ENCODE assay signal across 17 cellular contexts in genomic region chr15:73072894-73073293, GRCh38. TPM values are rescaled to one million over a fixed set of nuclear protein-coding genes. Genes with fewer than 3 reads are reported as not detected.
DNase-seq lines count a peak whose midpoint lies in the region; ATAC-seq, FAIRE-seq and TF ChIP-seq lines count a peak whose summit lies in the region.
"Had no signal": no experiment of that assay in that cellular context is flagged by ENCODE, and none has a peak within 500 bp of the region (broad histone marks: within the 10 kb centered on the region; RNA-seq: fewer than 3 reads in every experiment).

No MANE protein-coding gene starts in this region.

- TF ChIP-seq CTCF in H1 (IDR thresholded peaks at IDR 0.05; ENCODE audit: control extremely low read depth in 1 of 3, insufficient read depth in 1 of 3, low read depth in 1 of 3, low read length in 3 of 3) (no peak), left lung (IDR thresholded peaks at IDR 0.05) (no peak), prostate gland (IDR thresholded peaks at IDR 0.05) (no peak)

- H3K9me3 ChIP-seq in H1 (ENCODE audit: insufficient read depth in 2 of 2, low read depth in 1 of 2, low read length in 1 of 2) (no peaks in the 10 kb centered on the region), left lung (no peaks in the 10 kb centered on the region), prostate gland (no peaks in the 10 kb centered on the region)
- H3K9me3 ChIP-seq: BE2C had no signal

- no peak overlapping the region for H4K5ac ChIP-seq in H1 (ENCODE audit: insufficient read length, low read depth, low read length)

- H2BK20ac ChIP-seq in H1 (ENCODE audit: low read length): 0 out of 2 replicates have a peak overlapping the region, but pooled peaks have one; percentile 26

- H2AFZ ChIP-seq in H1 (ENCODE audit: low read length): no peak overlapping the region
- H2AFZ ChIP-seq: GM23338 had no signal

- WGBS in H1 (ENCODE audit: extremely low coverage in 1 of 2, insufficient coverage in 1 of 2, insufficient read length in 1 of 2, insufficient replicate concordance in 2 of 2, low coverage in 1 of 2, low lambda C conversion rate in 2 of 2, missing lambda C conversion rate in 1 of 2), 2 experiments: 90 to 100% methylated on average over 1 to 3 of the region's 3 CpGs
- WGBS in prostate gland: 96% methylated on average over 3 of the region's 3 CpGs

- no peak overlapping the region for H3K27ac ChIP-seq in H1 (ENCODE audit: low read depth, low read length)
- H3K27ac ChIP-seq in left lung: no peak overlapping the region
- no peak overlapping the region for H3K27ac ChIP-seq in prostate gland

- H3K4ac ChIP-seq in H1 (replicated peaks; ENCODE audit: insufficient read length, low read depth, low read length): no peak overlapping the region

- no peaks in the 10 kb centered on the region; the same call in 1 of the 2 replicates for H3K23me2 ChIP-seq in H1 (ENCODE audit: low read depth, low read length)

- TF ChIP-seq EP300 in H1 (IDR thresholded peaks at IDR 0.05; ENCODE audit: borderline replicate concordance in 1 of 2, low read depth in 2 of 2, low read length in 2 of 2): no peak

- CTCF ChIA-PET in H1 (lab: Charles Lee; ENCODE audit: partially characterized antibody): no interaction called here

- H3K9ac ChIP-seq in H1 (replicated peaks in 1 of 4; ENCODE audit: extremely low read depth in 1 of 4, low read depth in 3 of 4, low read length in 3 of 4): no peak overlapping the region

- H3K18ac ChIP-seq in H1 (ENCODE audit: extremely low read depth, low read length): no peak overlapping the region

- H3K27me3 ChIP-seq in H1 (replicated peaks in 1 of 4; ENCODE audit: control insufficient read depth in 3 of 4, extremely low read depth in 1 of 4, insufficient read depth in 3 of 4, low read length in 3 of 4) (no peaks in the 10 kb centered on the region), left lung (no peaks in the 10 kb centered on the region), prostate gland (replicated peaks; ENCODE audit: insufficient read depth) (no peaks in the 10 kb centered on the region)
- H3K27me3 ChIP-seq: BE2C had no signal

- H2AK5ac ChIP-seq in H1 (ENCODE audit: low read depth, low read length): no peak overlapping the region

- no peak overlapping the region for H2BK120ac ChIP-seq in H1 (replicated peaks; ENCODE audit: low read depth, low read length)

- H4K20me1 ChIP-seq in H1 (replicated peaks in 1 of 2; ENCODE audit: control insufficient read depth in 1 of 2, insufficient read depth in 2 of 2, low read length in 2 of 2): peaks cover 1 to 7% of the 10 kb centered on the region in 2 experiments

- FAIRE-seq in H1 (lab: Jason Lieb, UNC) (no peak), GM19239 (lab: Jason Lieb, UNC) (no peak)
- FAIRE-seq: A204.1, G401.6, GM12891 had no signal

- H3K14ac ChIP-seq in H1 (ENCODE audit: insufficient read length): no peak overlapping the region

- H2BK12ac ChIP-seq in H1 (ENCODE audit: low read depth, low read length): no peak overlapping the region

- no peak for TF ChIP-seq RAD21 in H1 (IDR thresholded peaks at IDR 0.05 in 1 of 2, conservative IDR thresholded peaks at IDR 0.05 in 1 of 2; ENCODE audit: low read depth in 2 of 2, low read length in 2 of 2)

- POLR2A ChIA-PET in H1 (lab: Charles Lee; ENCODE audit: partially characterized antibody): no interaction called here

- no peak overlapping the region for H4K91ac ChIP-seq in H1 (replicated peaks; ENCODE audit: insufficient read length, low read length)

- H3K79me2 ChIP-seq in H1 (ENCODE audit: control insufficient read depth in 1 of 2, insufficient read depth in 2 of 2, low read length in 2 of 2): peaks cover 7 to 87% of the 10 kb centered on the region in 2 experiments; a peak in 3 of 4 replicates

- no peak overlapping the region for H3K4me3 ChIP-seq in H1 (ENCODE audit: extremely low read depth in 1 of 4, insufficient read depth in 2 of 4, low read depth in 3 of 4, low read length in 4 of 4)
- no peak overlapping the region for H3K4me3 ChIP-seq in left lung
- no peak overlapping the region for H3K4me3 ChIP-seq in prostate gland
- H3K4me3 ChIP-seq: GM23338 had no signal

- no peak overlapping the region for H3K56ac ChIP-seq in H1 (replicated peaks; ENCODE audit: insufficient read length, low read depth, low read length)

- intact Hi-C loops in left lung (cut with DNase I) (no loop called here), prostate gland (cut with DNase I) (no loop called here)

- H3K4me2 ChIP-seq in H1 (ENCODE audit: insufficient read depth in 1 of 2, low read depth in 2 of 2, low read length in 2 of 2): no peak overlapping the region
- H3K4me2 ChIP-seq: GM23338 had no signal

- no peaks in the 10 kb centered on the region for H3K36me3 ChIP-seq in H1 (ENCODE audit: control insufficient read depth in 2 of 4, insufficient read depth in 4 of 4, low read length in 3 of 4)
- H3K36me3 ChIP-seq in left lung: no peaks in the 10 kb centered on the region
- no peaks in the 10 kb centered on the region for H3K36me3 ChIP-seq in prostate gland
- H3K36me3 ChIP-seq: BE2C had no signal

- no peaks in the 10 kb centered on the region for H3K4me1 ChIP-seq in H1 (replicated peaks in 1 of 4; ENCODE audit: control insufficient read depth in 3 of 4, insufficient read depth in 4 of 4, low read length in 3 of 4)
- H3K4me1 ChIP-seq in left lung: peaks cover 0 to 1% of the 10 kb centered on the region in 2 donors
- peaks cover 8% of the 10 kb centered on the region for H3K4me1 ChIP-seq in prostate gland (replicated peaks)
- H3K4me1 ChIP-seq: BE2C had no signal

- ATAC-seq in left lung: no peak
- ATAC-seq: GM23338 had no signal

- no peak overlapping the region for H2BK5ac ChIP-seq in H1 (ENCODE audit: low read depth, low read length)

- H4K8ac ChIP-seq in H1 (ENCODE audit: extremely low read depth, insufficient read depth, low read length): no peak overlapping the region

- DNase-seq in HCEC 1CT: peak; percentile 27
- DNase-seq in NCI-H226: peak; percentile 65
- no peak for DNase-seq in H1 (ENCODE audit: low read depth in 1 of 2, low spot score in 2 of 2)
- DNase-seq in GM19239 (ENCODE audit: insufficient read length, low spot score): no peak
- DNase-seq in left lung: no peak
- DNase-seq in prostate gland (ENCODE audit: low spot score): no peak
- DNase-seq: ACHN; BE2C; C1 segment of cervical spinal cord; CD4-positive, CD25-positive, alpha-beta regulatory T cell; CD8-positive, alpha-beta memory T cell; COR-L47; H7 had no signal

- H2BK15ac ChIP-seq in H1 (ENCODE audit: low read length): no peak overlapping the region

- no peak for TF ChIP-seq POLR2A in H1 (IDR thresholded peaks at IDR 0.05; ENCODE audit: control extremely low read depth in 1 of 2, low read depth in 2 of 2, low read length in 2 of 2)
- TF ChIP-seq POLR2A in prostate gland (IDR thresholded peaks at IDR 0.05): no peak

- H3K23ac ChIP-seq in H1 (ENCODE audit: insufficient read length): no peak overlapping the region

- H3K79me1 ChIP-seq in H1 (ENCODE audit: low read depth, low read length): peaks cover 2% of the 10 kb centered on the region; the same call in 1 of the 2 replicates

TF ChIP-seq in H1, 55 proteins besides CTCF, POLR2A, EP300 and RAD21 (continues in another document):
- TF ChIP-seq SIX5 (IDR thresholded peaks at IDR 0.05; ENCODE audit: low read depth, low read length) (no peak), EGR1 (IDR thresholded peaks at IDR 0.05; ENCODE audit: borderline replicate concordance, low read depth, low read length) (no peak), POU5F1 (IDR thresholded peaks at IDR 0.05; ENCODE audit: low read depth, low read length) (no peak), E2F6 (IDR thresholded peaks at IDR 0.05) (no peak), JUN (IDR thresholded peaks at IDR 0.05; ENCODE audit: low read depth, low read length) (no peak), NRF1 (IDR thresholded peaks at IDR 0.05; ENCODE audit: low read depth, low read length) (no peak), HDAC6 (IDR thresholded peaks at IDR 0.05; ENCODE audit: low read depth, low read length) (no peak), ATF2 (IDR thresholded peaks at IDR 0.05; ENCODE audit: low read length) (no peak), RNF2 (IDR thresholded peaks at IDR 0.05; ENCODE audit: borderline replicate concordance, low read depth, low read length, missing control alignments, poor library complexity, severe bottlenecking) (no peak), SP4 (IDR thresholded peaks at IDR 0.05; ENCODE audit: low read length) (no peak), TAF7 (optimal IDR thresholded peaks at IDR 0.05; ENCODE audit: borderline replicate concordance, low read depth, low read length) (no peak), KDM5A (IDR thresholded peaks at IDR 0.05; ENCODE audit: low read length) (no peak)

RNA-seq across cellular contexts. Expression of gene NEO1, which starts 20.6 kb away (rescaled TPM):
- total RNA-seq in H1 (2021; fragmentation: NEBNext Ultra II Directional; extraction: Animal tissue kit (Norgen Biotek cat#: 25700)): 51.0 and 56.5 TPM in 2 replicates
- polyA plus RNA-seq in H1 (2011; rRNA removed): 36.0 and 36.1 TPM in 2 replicates
- 22.6 TPM for polyA plus RNA-seq in H1 (2011; cell fraction: cytosol; rRNA removed)
- 69.6 TPM for polyA plus RNA-seq in H1 (2011; cell fraction: nucleus; rRNA removed)
- polyA plus RNA-seq in H1 (2012, experiment 1 of 2): 44.0 to 58.8 TPM (median 52.2 TPM) in 4 replicates
- 4.2 TPM for polyA plus RNA-seq in H1 (2012, experiment 2 of 2)
- polyA plus RNA-seq in H1 (2013, experiment 1 of 2): 62.3 TPM
- polyA plus RNA-seq in H1 (2013, experiment 2 of 2): 62.8 TPM
- 54.6 and 64.8 TPM in 2 replicates for polyA minus RNA-seq in H1 (2011; rRNA and poly(A)+ RNA removed)
- polyA minus RNA-seq in H1 (2011; cell fraction: cytosol; rRNA and poly(A)+ RNA removed): 25.7 TPM
- polyA minus RNA-seq in H1 (2011; cell fraction: nucleus; rRNA and poly(A)+ RNA removed): 40.2 TPM
- total RNA-seq in left lung (10 to 100 TPM; 30.1 to 48.4 TPM), prostate gland (10 to 100 TPM; 75.0 to 80.7 TPM)

Comparison
In these comparisons a context has a peak if more than half of its experiments do, and no peak if none do; other contexts are left out.
1. DNase-seq: peak in HCEC 1CT (single experiment) and NCI-H226 (single experiment); none in H1 (0 of 2), GM19239 (single experiment), left lung (0 of 2) and prostate gland (single experiment).